ENCODE assay signal across 17 cellular contexts in genomic region chr17:9211133-9211765, GRCh38.
"Had no signal": no experiment of that assay in that cellular context is flagged by ENCODE, and none has a peak within 500 bp of the region (broad histone marks: within the 10 kb centered on the region; RNA-seq: fewer than 3 reads in every experiment).

No MANE protein-coding gene starts in this region.

- ATAC-seq: heart right ventricle; left colon; psoas muscle; right lobe of liver; stimulated activated naive CD8-positive, alpha-beta T cell treated with anti-CD3 and anti-CD28 coated beads, Interleukin-15, amount 100 ng/mL, for 72 hours had no signal

- DNase-seq: activated CD4-positive, alpha-beta T cell treated with anti-CD3 and anti-CD28 coated beads, Interleukin-2, amount 10 ng/mL, durations not matched to agents 7 days and 5 days; activated CD8-positive, alpha-beta memory T cell treated with anti-CD3 and anti-CD28 coated beads for 24 hours; activated naive CD4-positive, alpha-beta T cell treated with Interleukin-2 at 50 U/mL for 16 hours; effector memory CD4-positive, alpha-beta T cell; foreskin melanocyte; heart right ventricle; left colon; psoas muscle; stimulated activated naive CD8-positive, alpha-beta T cell treated with anti-CD3 and anti-CD28 coated beads, Interleukin-15, amount 100 ng/mL, for 72 hours; upper lobe of left lung had no signal

- H3K4me1 Mint-ChIP-seq: activated CD4-positive, alpha-beta T cell treated with anti-CD3 and anti-CD28 coated beads, Interleukin-2, amount 10 ng/mL, durations not matched to agents 7 days and 5 days; stimulated activated naive CD8-positive, alpha-beta T cell treated with anti-CD3 and anti-CD28 coated beads, Interleukin-15, amount 100 ng/mL, for 72 hours had no signal

- H3K4me3 Mint-ChIP-seq: activated CD4-positive, alpha-beta T cell treated with anti-CD3 and anti-CD28 coated beads, Interleukin-2, amount 10 ng/mL, durations not matched to agents 7 days and 5 days; activated T-helper 1 cell treated with anti-CD3 and anti-CD28 coated beads, Interleukin-12 subunit alpha, Interleukin-12 subunit beta, Interleukin-2, Interleukin-4 antibody, amounts not matched to agents 30 ng/mL and 10 ng/mL and 1 ng/mL, durations not matched to agents 14 hours and 24 hours and 36 hours; dendritic cell treated with granulocyte-macrophage colony-stimulating factor and Interleukin-4, amounts not matched to agents 40 ng/mL and 50 ng/mL, for 4 days; neural progenitor cell; stimulated activated naive CD8-positive, alpha-beta T cell treated with anti-CD3 and anti-CD28 coated beads, Interleukin-15, amount 100 ng/mL, for 72 hours; T-helper 2 cell treated with Interferon-gamma antibody and Interleukin-4, amounts not matched to agents 5 μg/mL and 100 μg/mL, for 36 hours had no signal

- H3K4me1 ChIP-seq: psoas muscle had no signal

- H3K27ac Mint-ChIP-seq: activated CD4-positive, alpha-beta T cell treated with anti-CD3 and anti-CD28 coated beads, Interleukin-2, amount 10 ng/mL, durations not matched to agents 7 days and 5 days; activated T-helper 1 cell treated with anti-CD3 and anti-CD28 coated beads, Interleukin-12 subunit alpha, Interleukin-12 subunit beta, Interleukin-2, Interleukin-4 antibody, amounts not matched to agents 30 ng/mL and 10 ng/mL and 1 ng/mL, durations not matched to agents 14 hours and 24 hours and 36 hours; dendritic cell treated with granulocyte-macrophage colony-stimulating factor and Interleukin-4, amounts not matched to agents 40 ng/mL and 50 ng/mL, for 4 days; neural progenitor cell; stimulated activated naive CD8-positive, alpha-beta T cell treated with anti-CD3 and anti-CD28 coated beads, Interleukin-15, amount 100 ng/mL, for 72 hours; T-helper 2 cell treated with Interferon-gamma antibody and Interleukin-4, amounts not matched to agents 5 μg/mL and 100 μg/mL, for 36 hours had no signal

- H3K4me3 ChIP-seq: heart right ventricle, lung, neural progenitor cell, psoas muscle, right lobe of liver, smooth muscle cell, upper lobe of left lung had no signal

- H3K36me3 ChIP-seq: heart right ventricle, right lobe of liver, upper lobe of left lung had no signal

- H3K9me3 ChIP-seq: right lobe of liver had no signal

- H3K27ac ChIP-seq: heart right ventricle, neural progenitor cell, psoas muscle, right lobe of liver, upper lobe of left lung had no signal

- H3K27me3 ChIP-seq: heart right ventricle, right lobe of liver, upper lobe of left lung had no signal

- H3K27me3 Mint-ChIP-seq: activated CD4-positive, alpha-beta T cell treated with anti-CD3 and anti-CD28 coated beads, Interleukin-2, amount 10 ng/mL, durations not matched to agents 7 days and 5 days; dendritic cell treated with granulocyte-macrophage colony-stimulating factor and Interleukin-4, amounts not matched to agents 40 ng/mL and 50 ng/mL, for 4 days; stimulated activated naive CD8-positive, alpha-beta T cell treated with anti-CD3 and anti-CD28 coated beads, Interleukin-15, amount 100 ng/mL, for 72 hours had no signal
